ENCODE assay signal across 17 cellular contexts in the genomic region with DNA sequence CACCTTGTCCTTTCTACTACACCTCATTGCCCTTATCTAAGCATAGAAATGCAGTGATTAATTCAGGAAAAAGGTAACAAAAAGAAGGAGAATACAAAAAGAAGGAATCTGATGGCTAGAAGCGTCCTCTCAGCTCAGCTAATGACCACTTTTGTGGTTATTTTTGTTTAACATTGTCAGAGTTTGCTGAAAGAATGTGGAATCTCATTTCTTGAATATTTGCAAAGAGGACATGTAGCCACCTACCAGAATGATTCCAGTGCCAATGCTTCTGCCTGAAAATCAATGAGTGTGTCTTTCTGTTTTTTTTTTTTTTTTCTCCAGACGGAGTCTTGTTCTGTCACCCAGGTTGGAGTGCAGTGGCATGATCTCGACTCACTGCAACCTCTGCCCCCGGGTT. TPM values are rescaled to one million over a fixed set of nuclear protein-coding genes. Genes with fewer than 3 reads are reported as not detected.
"Had no signal": no experiment of that assay in that cellular context is flagged by ENCODE, and none has a peak within 500 bp of the region (broad histone marks: within the 10 kb centered on the region; RNA-seq: fewer than 3 reads in every experiment).

No MANE protein-coding gene starts in this region.

- H3K27ac ChIP-seq: brain microvascular endothelial cell, gastrocnemius medialis, left ventricle myocardium inferior, parathyroid adenoma, thoracic aorta had no signal

- H3K36me3 ChIP-seq: brain microvascular endothelial cell, gastrocnemius medialis, left ventricle myocardium inferior, thoracic aorta had no signal

- ATAC-seq: activated CD8-positive, alpha-beta T cell treated with anti-CD3 and anti-CD28 coated beads for 36 hours; activated naive CD4-positive, alpha-beta T cell treated with anti-CD3 and anti-CD28 coated beads, Interleukin-2, amount 50 U/mL, for 72 hours; gastrocnemius medialis; naive thymus-derived CD8-positive, alpha-beta T cell; stimulated activated effector memory CD8-positive, alpha-beta T cell treated with anti-CD3 and anti-CD28 coated beads, Interleukin-12 subunit alpha, Interleukin-12 subunit beta, amount 100 ng/mL, for 72 hours had no signal

- H3K79me2 ChIP-seq: parathyroid adenoma had no signal

- H3K27ac Mint-ChIP-seq: activated CD8-positive, alpha-beta T cell treated with anti-CD3 and anti-CD28 coated beads for 36 hours; activated naive CD4-positive, alpha-beta T cell treated with anti-CD3 and anti-CD28 coated beads, Interleukin-2, amount 50 U/mL, for 72 hours; naive thymus-derived CD8-positive, alpha-beta T cell; stimulated activated effector memory CD8-positive, alpha-beta T cell treated with anti-CD3 and anti-CD28 coated beads, Interleukin-12 subunit alpha, Interleukin-12 subunit beta, amount 100 ng/mL, for 72 hours had no signal

- H2AFZ ChIP-seq: parathyroid adenoma had no signal

- DNase-seq: activated CD4-positive, alpha-beta T cell treated with anti-CD3 and anti-CD28 coated beads for 48 hours; activated CD8-positive, alpha-beta T cell treated with anti-CD3 and anti-CD28 coated beads for 36 hours; activated gamma-delta T cell; activated T-cell treated with anti-CD3 and anti-CD28 coated beads, Interleukin-2, amount 50 U/mL, for 48 hours; brain microvascular endothelial cell; cortex of kidney; effector memory CD4-positive, alpha-beta T cell; gastrocnemius medialis; islet precursor cell; left ventricle myocardium inferior; naive thymus-derived CD8-positive, alpha-beta T cell; T-helper 2 cell had no signal

- H3K9me3 Mint-ChIP-seq: activated CD8-positive, alpha-beta T cell treated with anti-CD3 and anti-CD28 coated beads for 36 hours; activated naive CD4-positive, alpha-beta T cell treated with anti-CD3 and anti-CD28 coated beads, Interleukin-2, amount 50 U/mL, for 72 hours; central memory CD8-positive, alpha-beta T cell; naive thymus-derived CD8-positive, alpha-beta T cell; stimulated activated effector memory CD8-positive, alpha-beta T cell treated with anti-CD3 and anti-CD28 coated beads, Interleukin-12 subunit alpha, Interleukin-12 subunit beta, amount 100 ng/mL, for 72 hours had no signal

- H3K36me3 Mint-ChIP-seq: activated naive CD4-positive, alpha-beta T cell treated with anti-CD3 and anti-CD28 coated beads, Interleukin-2, amount 50 U/mL, for 72 hours; naive thymus-derived CD8-positive, alpha-beta T cell; stimulated activated effector memory CD8-positive, alpha-beta T cell treated with anti-CD3 and anti-CD28 coated beads, Interleukin-12 subunit alpha, Interleukin-12 subunit beta, amount 100 ng/mL, for 72 hours had no signal

- H3K9ac ChIP-seq: parathyroid adenoma had no signal

- H3K9me3 ChIP-seq: gastrocnemius medialis, left ventricle myocardium inferior, thoracic aorta had no signal

- H3K27me3 ChIP-seq: brain microvascular endothelial cell, gastrocnemius medialis had no signal

- H3K4me1 ChIP-seq: gastrocnemius medialis, left ventricle myocardium inferior, parathyroid adenoma had no signal

- H3K4me1 Mint-ChIP-seq: central memory CD8-positive, alpha-beta T cell; naive thymus-derived CD8-positive, alpha-beta T cell; stimulated activated effector memory CD8-positive, alpha-beta T cell treated with anti-CD3 and anti-CD28 coated beads, Interleukin-12 subunit alpha, Interleukin-12 subunit beta, amount 100 ng/mL, for 72 hours had no signal

- H3K27me3 Mint-ChIP-seq: activated CD8-positive, alpha-beta T cell treated with anti-CD3 and anti-CD28 coated beads for 36 hours had no signal

- H3K4me3 Mint-ChIP-seq: activated CD8-positive, alpha-beta T cell treated with anti-CD3 and anti-CD28 coated beads for 36 hours; central memory CD8-positive, alpha-beta T cell; naive thymus-derived CD8-positive, alpha-beta T cell; stimulated activated effector memory CD8-positive, alpha-beta T cell treated with anti-CD3 and anti-CD28 coated beads, Interleukin-12 subunit alpha, Interleukin-12 subunit beta, amount 100 ng/mL, for 72 hours had no signal

- H3K4me3 ChIP-seq: gastrocnemius medialis, left ventricle myocardium inferior, thoracic aorta had no signal

RNA-seq across cellular contexts. Expression of a gene that starts 24.5 kb away (rescaled TPM):
- total RNA-seq: activated CD8-positive, alpha-beta T cell treated with anti-CD3 and anti-CD28 coated beads for 36 hours; activated naive CD4-positive, alpha-beta T cell treated with anti-CD3 and anti-CD28 coated beads, Interleukin-2, amount 50 U/mL, for 72 hours; gastrocnemius medialis; left ventricle myocardium inferior; naive thymus-derived CD8-positive, alpha-beta T cell had no signal
